ENCODE assay signal across 2 cellular contexts in the genomic region with DNA sequence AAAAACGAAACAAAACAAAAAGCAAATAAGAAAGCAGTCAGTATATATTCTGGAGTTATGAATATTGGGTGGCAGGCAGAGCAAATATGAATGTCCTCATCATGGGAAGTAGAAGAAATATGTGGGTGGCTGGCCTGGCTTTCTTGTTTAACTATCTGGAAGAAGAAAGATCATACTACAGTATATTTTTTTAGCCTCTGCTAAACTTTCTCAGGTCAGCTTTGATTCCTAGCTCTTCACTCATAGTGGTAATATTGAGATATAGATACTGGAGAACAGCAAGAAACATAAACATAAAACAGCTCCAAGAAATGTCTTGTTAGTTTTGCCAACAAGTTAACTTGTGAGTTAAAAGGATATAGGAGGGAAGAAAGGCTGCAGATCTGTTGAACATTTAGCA.
TF ChIP-seq lines count a peak whose summit lies in the region.

No MANE protein-coding gene starts in this region.

TF ChIP-seq in SK-N-SH, 30 proteins besides CTCF, POLR2A, EP300 and RAD21 (continued from another document):
- TF ChIP-seq, protein P1, sequence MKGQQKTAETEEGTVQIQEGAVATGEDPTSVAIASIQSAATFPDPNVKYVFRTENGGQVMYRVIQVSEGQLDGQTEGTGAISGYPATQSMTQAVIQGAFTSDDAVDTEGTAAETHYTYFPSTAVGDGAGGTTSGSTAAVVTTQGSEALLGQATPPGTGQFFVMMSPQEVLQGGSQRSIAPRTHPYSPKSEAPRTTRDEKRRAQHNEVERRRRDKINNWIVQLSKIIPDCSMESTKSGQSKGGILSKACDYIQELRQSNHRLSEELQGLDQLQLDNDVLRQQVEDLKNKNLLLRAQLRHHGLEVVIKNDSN (IDR thresholded peaks at IDR 0.05; ENCODE audit: borderline replicate concordance, low read depth) = no peak
- TF ChIP-seq GATA2 (CRISPR knock-in tag; IDR thresholded peaks at IDR 0.05) = no peak
- TF ChIP-seq NFIC (IDR thresholded peaks at IDR 0.05; ENCODE audit: borderline replicate concordance) = no peak
- no peak for TF ChIP-seq MEF2A (IDR thresholded peaks at IDR 0.05; ENCODE audit: borderline replicate concordance, low read depth)
- TF ChIP-seq FOSL2 (IDR thresholded peaks at IDR 0.05; ENCODE audit: borderline replicate concordance, low read depth) = no peak
- TF ChIP-seq POLR2AphosphoS5 (IDR thresholded peaks at IDR 0.05; ENCODE audit: low read depth, low read length) = no peak
- TF ChIP-seq MXI1 (IDR thresholded peaks at IDR 0.05; ENCODE audit: low read depth, low read length) = no peak
- TF ChIP-seq RXRA (IDR thresholded peaks at IDR 0.05; ENCODE audit: borderline replicate concordance, low read depth) = no peak
- TF ChIP-seq EZH2phosphoT487 (IDR thresholded peaks at IDR 0.05; ENCODE audit: borderline replicate concordance, low read depth) = no peak
- TF ChIP-seq, protein P2, sequence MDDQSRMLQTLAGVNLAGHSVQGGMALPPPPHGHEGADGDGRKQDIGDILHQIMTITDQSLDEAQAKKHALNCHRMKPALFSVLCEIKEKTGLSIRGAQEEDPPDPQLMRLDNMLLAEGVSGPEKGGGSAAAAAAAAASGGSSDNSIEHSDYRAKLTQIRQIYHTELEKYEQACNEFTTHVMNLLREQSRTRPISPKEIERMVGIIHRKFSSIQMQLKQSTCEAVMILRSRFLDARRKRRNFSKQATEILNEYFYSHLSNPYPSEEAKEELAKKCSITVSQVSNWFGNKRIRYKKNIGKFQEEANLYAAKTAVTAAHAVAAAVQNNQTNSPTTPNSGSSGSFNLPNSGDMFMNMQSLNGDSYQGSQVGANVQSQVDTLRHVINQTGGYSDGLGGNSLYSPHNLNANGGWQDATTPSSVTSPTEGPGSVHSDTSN (IDR thresholded peaks at IDR 0.05) = no peak
- TF ChIP-seq FOXM1 (IDR thresholded peaks at IDR 0.05; ENCODE audit: low read depth) = no peak
- no peak for TF ChIP-seq RCOR1 (IDR thresholded peaks at IDR 0.05; ENCODE audit: low read length)

TF ChIP-seq in SK-N-SH treated with all-trans-retinoic acid at 6 μM for 48 hours, 23 proteins besides CTCF, POLR2A, EP300 and RAD21:
- TF ChIP-seq ZNF565 (CRISPR knock-in tag; conservative IDR thresholded peaks at IDR 0.05; ENCODE audit: low read depth) (no peak), ARNTL (CRISPR knock-in tag; IDR thresholded peaks at IDR 0.05; ENCODE audit: borderline replicate concordance, low read depth) (no peak), CSDC2 (CRISPR knock-in tag; IDR thresholded peaks at IDR 0.05) (no peak), ISL1 (CRISPR knock-in tag; IDR thresholded peaks at IDR 0.05) (no peak), TOX (CRISPR knock-in tag; IDR thresholded peaks at IDR 0.05; ENCODE audit: borderline replicate concordance) (no peak), ZNF70 (CRISPR knock-in tag; IDR thresholded peaks at IDR 0.05) (no peak), PPARA (CRISPR knock-in tag; IDR thresholded peaks at IDR 0.05; ENCODE audit: borderline replicate concordance) (no peak), RARB (CRISPR knock-in tag; IDR thresholded peaks at IDR 0.05) (no peak), ZFP3 (CRISPR knock-in tag; IDR thresholded peaks at IDR 0.05) (no peak)
- TF ChIP-seq, protein P3, sequence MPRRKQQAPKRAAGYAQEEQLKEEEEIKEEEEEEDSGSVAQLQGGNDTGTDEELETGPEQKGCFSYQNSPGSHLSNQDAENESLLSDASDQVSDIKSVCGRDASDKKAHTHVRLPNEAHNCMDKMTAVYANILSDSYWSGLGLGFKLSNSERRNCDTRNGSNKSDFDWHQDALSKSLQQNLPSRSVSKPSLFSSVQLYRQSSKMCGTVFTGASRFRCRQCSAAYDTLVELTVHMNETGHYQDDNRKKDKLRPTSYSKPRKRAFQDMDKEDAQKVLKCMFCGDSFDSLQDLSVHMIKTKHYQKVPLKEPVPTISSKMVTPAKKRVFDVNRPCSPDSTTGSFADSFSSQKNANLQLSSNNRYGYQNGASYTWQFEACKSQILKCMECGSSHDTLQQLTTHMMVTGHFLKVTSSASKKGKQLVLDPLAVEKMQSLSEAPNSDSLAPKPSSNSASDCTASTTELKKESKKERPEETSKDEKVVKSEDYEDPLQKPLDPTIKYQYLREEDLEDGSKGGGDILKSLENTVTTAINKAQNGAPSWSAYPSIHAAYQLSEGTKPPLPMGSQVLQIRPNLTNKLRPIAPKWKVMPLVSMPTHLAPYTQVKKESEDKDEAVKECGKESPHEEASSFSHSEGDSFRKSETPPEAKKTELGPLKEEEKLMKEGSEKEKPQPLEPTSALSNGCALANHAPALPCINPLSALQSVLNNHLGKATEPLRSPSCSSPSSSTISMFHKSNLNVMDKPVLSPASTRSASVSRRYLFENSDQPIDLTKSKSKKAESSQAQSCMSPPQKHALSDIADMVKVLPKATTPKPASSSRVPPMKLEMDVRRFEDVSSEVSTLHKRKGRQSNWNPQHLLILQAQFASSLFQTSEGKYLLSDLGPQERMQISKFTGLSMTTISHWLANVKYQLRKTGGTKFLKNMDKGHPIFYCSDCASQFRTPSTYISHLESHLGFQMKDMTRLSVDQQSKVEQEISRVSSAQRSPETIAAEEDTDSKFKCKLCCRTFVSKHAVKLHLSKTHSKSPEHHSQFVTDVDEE (CRISPR knock-in tag; IDR thresholded peaks at IDR 0.05) = no peak
